In the genomic region with DNA sequence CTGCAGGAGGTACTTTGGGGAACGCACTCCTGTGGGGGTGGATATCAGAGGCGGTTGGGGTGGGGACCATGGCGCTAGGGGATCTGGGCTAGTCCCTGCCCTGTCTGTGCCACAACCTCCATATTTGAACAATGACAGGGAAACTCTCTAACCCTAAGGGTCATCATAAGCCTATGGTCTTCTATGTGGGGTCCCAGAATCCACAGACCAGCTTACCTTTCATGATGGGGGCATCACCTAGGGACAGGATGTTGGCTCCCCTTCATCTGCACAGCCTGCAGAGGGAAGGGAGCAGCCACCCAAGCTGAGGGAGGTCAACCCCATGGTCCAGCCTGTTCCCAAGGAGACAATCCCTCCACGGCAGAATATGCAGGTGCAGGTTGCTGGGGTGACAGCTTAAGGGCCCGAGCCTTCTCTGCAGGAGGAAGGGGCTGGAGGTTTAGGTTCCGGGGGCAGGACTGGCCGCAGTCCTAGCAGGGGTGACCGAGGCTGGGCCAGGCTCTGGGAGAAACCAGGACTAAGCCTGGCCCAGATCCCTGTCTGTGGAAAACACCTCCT, we compare ENCODE assay signal across 8 cellular contexts. TPM values are rescaled to one million over a fixed set of nuclear protein-coding genes. Genes with fewer than 3 reads are reported as not detected.
DNase-seq lines count a peak whose midpoint lies in the region; ATAC-seq and TF ChIP-seq lines count a peak whose summit lies in the region.

No MANE protein-coding gene starts in this region.

- peaks cover 20% of the 10 kb centered on the region for H3K4me1 Mint-ChIP-seq in activated naive CD4-positive, alpha-beta T cell treated with anti-CD3 and anti-CD28 coated beads, Interleukin-2, amount 50 U/mL, for 24 hours
- peaks cover 37% of the 10 kb centered on the region for H3K4me1 Mint-ChIP-seq in brain

- H3K4me3 Mint-ChIP-seq in activated naive CD4-positive, alpha-beta T cell treated with anti-CD3 and anti-CD28 coated beads, Interleukin-2, amount 50 U/mL, for 24 hours, result peak overlapping the region; percentile 82
- H3K4me3 Mint-ChIP-seq in brain, result peak overlapping the region; percentile 88 to 92 (median 91)

- ATAC-seq in upper lobe of right lung (no peak), GM18505 (IDR thresholded peaks at IDR 0.05; ENCODE audit: unreplicated experiment) (no peak)

- H3K27me3 Mint-ChIP-seq in activated naive CD4-positive, alpha-beta T cell treated with anti-CD3 and anti-CD28 coated beads, Interleukin-2, amount 50 U/mL, for 24 hours, result no peaks in the 10 kb centered on the region
- H3K27me3 Mint-ChIP-seq in brain, result peaks cover 5% of the 10 kb centered on the region

- H3K27ac ChIP-seq in mesendoderm (ENCODE audit: low read depth, low read length) (no peak overlapping the region), upper lobe of right lung (peak overlapping the region; percentile 85)

- H2BK5ac ChIP-seq in mesendoderm (ENCODE audit: low read length), result no peak overlapping the region

- no peak for TF ChIP-seq POLR2A in GM18505 (IDR thresholded peaks at IDR 0.05; ENCODE audit: borderline replicate concordance, extremely low read depth, insufficient read depth, insufficient read length)

- no peak overlapping the region for H2BK120ac ChIP-seq in mesendoderm (ENCODE audit: low read depth, low read length)

- no peak overlapping the region for H3K18ac ChIP-seq in mesendoderm (ENCODE audit: low read length)

- H3K4me3 ChIP-seq in mesendoderm (ENCODE audit: low read length), result no peak overlapping the region
- H3K4me3 ChIP-seq in upper lobe of right lung, result peak overlapping the region; percentile 81

- H2AK5ac ChIP-seq in mesendoderm (ENCODE audit: low read length), result peak overlapping the region; percentile 31

- peak overlapping the region; percentile 98 for H3K56ac ChIP-seq in mesendoderm (ENCODE audit: low read length)

- H3K9ac ChIP-seq in mesendoderm (ENCODE audit: low read length), result peak overlapping the region; percentile 68

- H2BK15ac ChIP-seq in mesendoderm (replicated peaks; ENCODE audit: low read depth), result no peak overlapping the region

- H3K4me1 ChIP-seq in mesendoderm (ENCODE audit: control insufficient read depth, low read depth, low read length), result peaks cover 9% of the 10 kb centered on the region
- H3K4me1 ChIP-seq in upper lobe of right lung, result peaks cover 27% of the 10 kb centered on the region

- TF ChIP-seq CTCF in brain (conservative IDR thresholded peaks at IDR 0.05) (no peak), upper lobe of right lung (IDR thresholded peaks at IDR 0.05) (no peak)

- no peak overlapping the region for H4K8ac ChIP-seq in mesendoderm (ENCODE audit: low read depth, low read length)

- no peaks in the 10 kb centered on the region for H3K79me2 ChIP-seq in mesendoderm (ENCODE audit: control insufficient read depth, insufficient read depth, low read length)

- H3K27ac Mint-ChIP-seq in activated naive CD4-positive, alpha-beta T cell treated with anti-CD3 and anti-CD28 coated beads, Interleukin-2, amount 50 U/mL, for 24 hours, result no peak overlapping the region
- H3K27ac Mint-ChIP-seq in brain, result peak overlapping the region; percentile 43 to 97 (median 87)

- DNase-seq in activated naive CD4-positive, alpha-beta T cell treated with Interleukin-2 at 50 U/mL for 16 hours, result no peak
- DNase-seq in mesendoderm (no peak), upper lobe of right lung (no peak), NCI-H2227 treated with DMSO at 0.1 percent for 48 hours (lab: John Stamatoyannopoulos, UW) (no peak), DMS153 treated with DMSO at 0.1 percent for 48 hours (lab: John Stamatoyannopoulos, UW; ENCODE audit: unreplicated experiment) (no peak)

- H3K79me1 ChIP-seq in mesendoderm (ENCODE audit: low read length), result peaks cover 3% of the 10 kb centered on the region

- no CpG with 5 or more reads among the region's 8 CpGs for WGBS in mesendoderm (ENCODE audit: extremely low coverage, insufficient coverage, low lambda C conversion rate)

- no peak overlapping the region for H3K23ac ChIP-seq in mesendoderm (ENCODE audit: low read length)

- H3K4me2 ChIP-seq in mesendoderm (ENCODE audit: low read length), result no peak overlapping the region

- peaks cover 2% of the 10 kb centered on the region for H3K36me3 ChIP-seq in mesendoderm (ENCODE audit: control insufficient read depth, insufficient read depth, low read length)
- no peaks in the 10 kb centered on the region for H3K36me3 ChIP-seq in upper lobe of right lung

- intact Hi-C loops in upper lobe of right lung (cut with DNase I), result no loop called here

- no peak overlapping the region for H4K5ac ChIP-seq in mesendoderm (ENCODE audit: low read length)

- no peaks in the 10 kb centered on the region for H3K9me3 Mint-ChIP-seq in activated naive CD4-positive, alpha-beta T cell treated with anti-CD3 and anti-CD28 coated beads, Interleukin-2, amount 50 U/mL, for 24 hours
- H3K9me3 Mint-ChIP-seq in brain, result no peaks in the 10 kb centered on the region

- H3K4ac ChIP-seq in mesendoderm (ENCODE audit: low read depth, low read length), result no peak overlapping the region

- H3K27me3 ChIP-seq in mesendoderm (ENCODE audit: insufficient read depth, low read length, poor library complexity), result no peaks in the 10 kb centered on the region
- no peaks in the 10 kb centered on the region for H3K27me3 ChIP-seq in upper lobe of right lung

- H3K36me3 Mint-ChIP-seq in activated naive CD4-positive, alpha-beta T cell treated with anti-CD3 and anti-CD28 coated beads, Interleukin-2, amount 50 U/mL, for 24 hours, result peaks cover 2% of the 10 kb centered on the region
- H3K36me3 Mint-ChIP-seq in brain, result peaks cover 5% of the 10 kb centered on the region

- H3K9me3 ChIP-seq in upper lobe of right lung, result no peaks in the 10 kb centered on the region

RNA-seq across cellular contexts. Expression of gene ORAI3, which starts 1.7 kb away (rescaled TPM):
- polyA plus RNA-seq in brain (ENCODE audit: insufficient read depth, low read depth, low replicate concordance), result 6.4 TPM
- 3.6 TPM for polyA plus RNA-seq in mesendoderm (2013, experiment 1 of 2)
- polyA plus RNA-seq in mesendoderm (2013, experiment 2 of 2), result 3.5 TPM
- total RNA-seq in upper lobe of right lung, result 19.5 TPM

RNA-seq across cellular contexts. Expression of gene SETD1A, which starts 7.0 kb away (rescaled TPM):
- polyA plus RNA-seq in brain (ENCODE audit: insufficient read depth, low read depth, low replicate concordance), result 23.0 TPM
- 27.7 TPM for polyA plus RNA-seq in mesendoderm (2013, experiment 1 of 2)
- polyA plus RNA-seq in mesendoderm (2013, experiment 2 of 2), result 25.3 TPM
- 18.6 TPM for total RNA-seq in upper lobe of right lung

RNA-seq across cellular contexts. Expression of gene FBXL19, which starts 27.2 kb away (rescaled TPM):
- polyA plus RNA-seq in brain (ENCODE audit: insufficient read depth, low read depth, low replicate concordance), result 24.3 TPM
- polyA plus RNA-seq in mesendoderm (2013, experiment 1 of 2), result 46.9 TPM
- 47.5 TPM for polyA plus RNA-seq in mesendoderm (2013, experiment 2 of 2)
- total RNA-seq in upper lobe of right lung, result 13.4 TPM

RNA-seq across cellular contexts. Expression of gene HSD3B7, which starts 34.4 kb away (rescaled TPM):
- 7.4 TPM for polyA plus RNA-seq in brain (ENCODE audit: insufficient read depth, low read depth, low replicate concordance)
- 1.8 TPM for polyA plus RNA-seq in mesendoderm (2013, experiment 1 of 2)
- polyA plus RNA-seq in mesendoderm (2013, experiment 2 of 2), result 1.9 TPM
- total RNA-seq in upper lobe of right lung, result 30.4 TPM

RNA-seq across cellular contexts. Expression of gene CTF1, which starts 54.2 kb away (rescaled TPM):
- polyA plus RNA-seq in brain (ENCODE audit: insufficient read depth, low read depth, low replicate concordance), result 4.1 TPM
- 1.7 TPM for polyA plus RNA-seq in mesendoderm (2013, experiment 1 of 2)
- 1.6 TPM for polyA plus RNA-seq in mesendoderm (2013, experiment 2 of 2)
- total RNA-seq in upper lobe of right lung, result 9.3 TPM
